ENCODE assay signal across 1 cellular context in the genomic region with DNA sequence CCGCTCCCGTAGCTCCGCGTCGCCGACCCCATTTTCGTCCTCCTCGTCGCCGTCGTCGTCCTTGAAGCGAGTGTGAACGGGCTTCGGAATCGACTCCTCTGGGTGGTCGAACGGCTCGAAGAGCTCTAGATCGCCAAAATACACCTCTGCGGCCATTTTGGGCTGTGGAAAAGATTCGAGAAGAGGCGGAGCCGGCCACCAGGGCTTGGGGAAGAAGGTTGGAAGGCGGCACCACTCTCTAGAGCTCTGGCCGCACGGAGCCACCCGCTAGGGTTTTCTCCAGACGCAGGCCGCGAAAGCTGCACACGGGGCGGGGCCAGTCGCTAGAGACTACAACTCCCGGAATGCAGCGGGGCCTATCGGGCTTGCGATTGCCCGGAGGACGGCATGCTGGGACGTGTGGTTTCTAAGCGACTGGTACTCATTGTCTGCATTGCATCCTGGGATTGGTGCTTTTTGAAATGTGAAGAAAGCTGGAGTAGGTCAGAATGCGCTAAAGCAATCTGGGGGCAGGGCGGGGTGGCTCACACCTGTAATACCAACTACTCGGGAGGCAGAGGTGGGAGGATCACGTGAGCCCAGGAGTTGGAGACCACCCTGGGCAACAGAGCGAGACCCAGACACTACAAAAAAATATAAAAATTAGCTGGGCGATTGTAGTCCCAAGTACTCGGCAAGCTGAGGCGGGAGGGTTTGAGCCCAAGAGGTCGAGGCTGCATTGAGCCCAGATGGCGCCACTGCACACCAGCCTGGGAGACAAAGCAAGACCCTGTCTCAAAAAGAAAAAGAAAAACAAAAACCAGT.
A peak's percentile ranks its signal among the peaks of the same experiment; 100 is the strongest.
TF ChIP-seq lines count a peak whose summit lies in the region.

Gene ZCCHC8, minus strand, starts transcription at position 248 of the 804 bp plus-strand sequence. Its CDS starts 92 bp downstream, at position 156.

TF ChIP-seq in HepG2, 621 proteins besides CTCF, POLR2A, EP300 and RAD21 (continued from another document and continues in another):
- TF ChIP-seq PAXIP1 (CRISPR knock-in tag; conservative IDR thresholded peaks at IDR 0.05) (peak; percentile 63), ZNF556 (CRISPR knock-in tag; IDR thresholded peaks at IDR 0.05; ENCODE audit: borderline replicate concordance) (peak; percentile 71; the same call in 1 of the 2 replicates), DNMT1 (CRISPR knock-in tag; IDR thresholded peaks at IDR 0.05) (no peak), ZNF772 (CRISPR knock-in tag; IDR thresholded peaks at IDR 0.05) (peak; percentile 65), ZFP41 (CRISPR knock-in tag; IDR thresholded peaks at IDR 0.05; ENCODE audit: borderline replicate concordance) (no peak), MTF1 (CRISPR knock-in tag; IDR thresholded peaks at IDR 0.05) (no peak), TAF15 (IDR thresholded peaks at IDR 0.05; ENCODE audit: low read depth, low read length, poor library complexity, severe bottlenecking) (no peak), CEBPG (CRISPR knock-in tag; IDR thresholded peaks at IDR 0.05) (peak; percentile 79), ATF4 (CRISPR knock-in tag; IDR thresholded peaks at IDR 0.05) (peak in 1 of 2 experiments; percentile 79; a peak in 2 of 4 replicates), NFRKB (IDR thresholded peaks at IDR 0.05) (no peak), CREB1 (IDR thresholded peaks at IDR 0.05) (peak; percentile 53), CREB1 (CRISPR knock-in tag; IDR thresholded peaks at IDR 0.05) (peak; percentile 87), SRY (CRISPR knock-in tag; IDR thresholded peaks at IDR 0.05) (0 out of 2 replicates have a peak, but pooled peaks have one; percentile 42), RAD51 (IDR thresholded peaks at IDR 0.05; ENCODE audit: borderline replicate concordance) (no peak), TBL1XR1 (IDR thresholded peaks at IDR 0.05; ENCODE audit: borderline replicate concordance, low read length, partially characterized antibody) (no peak), ZNF670 (CRISPR knock-in tag; IDR thresholded peaks at IDR 0.05; ENCODE audit: borderline replicate concordance) (peak; percentile 90), AGO1 (IDR thresholded peaks at IDR 0.05; ENCODE audit: low read depth, low read length, poor library complexity, severe bottlenecking) (peak; percentile 32), HNF1B (CRISPR knock-in tag; IDR thresholded peaks at IDR 0.05) (peak; percentile 77), REST (IDR thresholded peaks at IDR 0.05; ENCODE audit: borderline replicate concordance in 1 of 2, low read depth in 1 of 2, low read length in 2 of 2) (peak in 1 of 2 experiments; percentile 35; a peak in 2 of 4 replicates), SPEN (CRISPR knock-in tag; IDR thresholded peaks at IDR 0.05; ENCODE audit: low read depth) (peak; percentile 13; the same call in 1 of the 2 replicates), ZNF883 (CRISPR knock-in tag; IDR thresholded peaks at IDR 0.05; ENCODE audit: not compliant biosample characterization) (peak; percentile 86), MED8 (CRISPR knock-in tag; IDR thresholded peaks at IDR 0.05; ENCODE audit: insufficient replicate concordance) (peak; percentile 35), HCFC1 (IDR thresholded peaks at IDR 0.05; ENCODE audit: low read depth, low read length) (peak; percentile 96), KLF15 (CRISPR knock-in tag; IDR thresholded peaks at IDR 0.05; ENCODE audit: borderline replicate concordance) (no peak)
- TF ChIP-seq, protein P1, sequence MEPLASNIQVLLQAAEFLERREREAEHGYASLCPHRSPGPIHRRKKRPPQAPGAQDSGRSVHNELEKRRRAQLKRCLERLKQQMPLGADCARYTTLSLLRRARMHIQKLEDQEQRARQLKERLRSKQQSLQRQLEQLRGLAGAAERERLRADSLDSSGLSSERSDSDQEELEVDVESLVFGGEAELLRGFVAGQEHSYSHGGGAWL (CRISPR knock-in tag; IDR thresholded peaks at IDR 0.05): peak; percentile 61
- TF ChIP-seq, protein P2, sequence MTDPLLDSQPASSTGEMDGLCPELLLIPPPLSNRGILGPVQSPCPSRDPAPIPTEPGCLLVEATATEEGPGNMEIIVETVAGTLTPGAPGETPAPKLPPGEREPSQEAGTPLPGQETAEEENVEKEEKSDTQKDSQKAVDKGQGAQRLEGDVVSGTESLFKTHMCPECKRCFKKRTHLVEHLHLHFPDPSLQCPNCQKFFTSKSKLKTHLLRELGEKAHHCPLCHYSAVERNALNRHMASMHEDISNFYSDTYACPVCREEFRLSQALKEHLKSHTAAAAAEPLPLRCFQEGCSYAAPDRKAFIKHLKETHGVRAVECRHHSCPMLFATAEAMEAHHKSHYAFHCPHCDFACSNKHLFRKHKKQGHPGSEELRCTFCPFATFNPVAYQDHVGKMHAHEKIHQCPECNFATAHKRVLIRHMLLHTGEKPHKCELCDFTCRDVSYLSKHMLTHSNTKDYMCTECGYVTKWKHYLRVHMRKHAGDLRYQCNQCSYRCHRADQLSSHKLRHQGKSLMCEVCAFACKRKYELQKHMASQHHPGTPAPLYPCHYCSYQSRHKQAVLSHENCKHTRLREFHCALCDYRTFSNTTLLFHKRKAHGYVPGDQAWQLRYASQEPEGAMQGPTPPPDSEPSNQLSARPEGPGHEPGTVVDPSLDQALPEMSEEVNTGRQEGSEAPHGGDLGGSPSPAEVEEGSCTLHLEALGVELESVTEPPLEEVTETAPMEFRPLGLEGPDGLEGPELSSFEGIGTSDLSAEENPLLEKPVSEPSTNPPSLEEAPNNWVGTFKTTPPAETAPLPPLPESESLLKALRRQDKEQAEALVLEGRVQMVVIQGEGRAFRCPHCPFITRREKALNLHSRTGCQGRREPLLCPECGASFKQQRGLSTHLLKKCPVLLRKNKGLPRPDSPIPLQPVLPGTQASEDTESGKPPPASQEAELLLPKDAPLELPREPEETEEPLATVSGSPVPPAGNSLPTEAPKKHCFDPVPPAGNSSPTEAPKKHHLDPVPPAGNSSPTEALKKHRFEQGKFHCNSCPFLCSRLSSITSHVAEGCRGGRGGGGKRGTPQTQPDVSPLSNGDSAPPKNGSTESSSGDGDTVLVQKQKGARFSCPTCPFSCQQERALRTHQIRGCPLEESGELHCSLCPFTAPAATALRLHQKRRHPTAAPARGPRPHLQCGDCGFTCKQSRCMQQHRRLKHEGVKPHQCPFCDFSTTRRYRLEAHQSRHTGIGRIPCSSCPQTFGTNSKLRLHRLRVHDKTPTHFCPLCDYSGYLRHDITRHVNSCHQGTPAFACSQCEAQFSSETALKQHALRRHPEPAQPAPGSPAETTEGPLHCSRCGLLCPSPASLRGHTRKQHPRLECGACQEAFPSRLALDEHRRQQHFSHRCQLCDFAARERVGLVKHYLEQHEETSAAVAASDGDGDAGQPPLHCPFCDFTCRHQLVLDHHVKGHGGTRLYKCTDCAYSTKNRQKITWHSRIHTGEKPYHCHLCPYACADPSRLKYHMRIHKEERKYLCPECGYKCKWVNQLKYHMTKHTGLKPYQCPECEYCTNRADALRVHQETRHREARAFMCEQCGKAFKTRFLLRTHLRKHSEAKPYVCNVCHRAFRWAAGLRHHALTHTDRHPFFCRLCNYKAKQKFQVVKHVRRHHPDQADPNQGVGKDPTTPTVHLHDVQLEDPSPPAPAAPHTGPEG (CRISPR knock-in tag; IDR thresholded peaks at IDR 0.05): 0 out of 2 replicates have a peak, but pooled peaks have one; percentile 12
- TF ChIP-seq, protein P3, sequence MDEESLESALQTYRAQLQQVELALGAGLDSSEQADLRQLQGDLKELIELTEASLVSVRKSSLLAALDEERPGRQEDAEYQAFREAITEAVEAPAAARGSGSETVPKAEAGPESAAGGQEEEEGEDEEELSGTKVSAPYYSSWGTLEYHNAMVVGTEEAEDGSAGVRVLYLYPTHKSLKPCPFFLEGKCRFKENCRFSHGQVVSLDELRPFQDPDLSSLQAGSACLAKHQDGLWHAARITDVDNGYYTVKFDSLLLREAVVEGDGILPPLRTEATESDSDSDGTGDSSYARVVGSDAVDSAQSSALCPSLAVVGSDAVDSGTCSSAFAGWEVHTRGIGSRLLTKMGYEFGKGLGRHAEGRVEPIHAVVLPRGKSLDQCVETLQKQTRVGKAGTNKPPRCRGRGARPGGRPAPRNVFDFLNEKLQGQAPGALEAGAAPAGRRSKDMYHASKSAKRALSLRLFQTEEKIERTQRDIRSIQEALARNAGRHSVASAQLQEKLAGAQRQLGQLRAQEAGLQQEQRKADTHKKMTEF (CRISPR knock-in tag; IDR thresholded peaks at IDR 0.05): peak; percentile 92
- TF ChIP-seq, protein P4, sequence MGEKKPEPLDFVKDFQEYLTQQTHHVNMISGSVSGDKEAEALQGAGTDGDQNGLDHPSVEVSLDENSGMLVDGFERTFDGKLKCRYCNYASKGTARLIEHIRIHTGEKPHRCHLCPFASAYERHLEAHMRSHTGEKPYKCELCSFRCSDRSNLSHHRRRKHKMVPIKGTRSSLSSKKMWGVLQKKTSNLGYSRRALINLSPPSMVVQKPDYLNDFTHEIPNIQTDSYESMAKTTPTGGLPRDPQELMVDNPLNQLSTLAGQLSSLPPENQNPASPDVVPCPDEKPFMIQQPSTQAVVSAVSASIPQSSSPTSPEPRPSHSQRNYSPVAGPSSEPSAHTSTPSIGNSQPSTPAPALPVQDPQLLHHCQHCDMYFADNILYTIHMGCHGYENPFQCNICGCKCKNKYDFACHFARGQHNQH (CRISPR knock-in tag; IDR thresholded peaks at IDR 0.05): peak; percentile 64
- TF ChIP-seq, protein P5, sequence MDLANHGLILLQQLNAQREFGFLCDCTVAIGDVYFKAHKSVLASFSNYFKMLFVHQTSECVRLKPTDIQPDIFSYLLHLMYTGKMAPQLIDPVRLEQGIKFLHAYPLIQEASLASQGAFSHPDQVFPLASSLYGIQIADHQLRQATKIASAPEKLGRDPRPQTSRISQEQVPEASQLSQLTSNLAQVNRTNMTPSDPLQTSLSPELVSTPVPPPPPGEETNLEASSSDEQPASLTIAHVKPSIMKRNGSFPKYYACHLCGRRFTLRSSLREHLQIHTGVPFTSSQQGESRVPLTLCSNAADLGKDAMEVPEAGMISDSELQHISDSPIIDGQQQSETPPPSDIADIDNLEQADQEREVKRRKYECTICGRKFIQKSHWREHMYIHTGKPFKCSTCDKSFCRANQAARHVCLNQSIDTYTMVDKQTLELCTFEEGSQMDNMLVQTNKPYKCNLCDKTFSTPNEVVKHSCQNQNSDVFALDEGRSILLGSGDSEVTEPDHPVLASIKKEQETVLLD (CRISPR knock-in tag; IDR thresholded peaks at IDR 0.05; ENCODE audit: low read depth): no peak
